In genomic region chr1:230250676-230251075, GRCh38 we compare ENCODE assay signal across 24 cellular contexts.
DNase-seq lines count a peak whose midpoint lies in the region; ATAC-seq and TF ChIP-seq lines count a peak whose summit lies in the region.
"Had no signal": no experiment of that assay in that cellular context is flagged by ENCODE, and none has a peak within 500 bp of the region (broad histone marks: within the 10 kb centered on the region; RNA-seq: fewer than 3 reads in every experiment).

No MANE protein-coding gene starts in this region.

- H2AFZ ChIP-seq in H9 (ENCODE audit: low read length) = no peak overlapping the region

- peak; percentile 26 for DNase-seq in H9
- DNase-seq in stimulated activated effector memory CD8-positive, alpha-beta T cell treated with anti-CD3 and anti-CD28 coated beads, Interleukin-12 subunit alpha, Interleukin-12 subunit beta, amount 100 ng/mL, for 72 hours (ENCODE audit: low spot score in 2 of 2) = no peak
- no peak for DNase-seq in spleen
- DNase-seq in left lobe of liver (ENCODE audit: low spot score) = no peak
- DNase-seq in NCI-H446 (lab: John Stamatoyannopoulos, UW) = no peak
- DNase-seq: activated CD4-positive, alpha-beta T cell treated with anti-CD3 and anti-CD28 coated beads for 48 hours; activated gamma-delta T cell; Calu3; dermis blood vessel endothelial cell; glutamatergic neuron; H7; mammary epithelial cell; NCI-H1092 treated with DMSO at 0.1 percent for 48 hours; NCI-H187 treated with DMSO at 0.1 percent for 48 hours; NCI-H748 treated with DMSO at 0.1 percent for 48 hours; psoas muscle; SK-N-SH; T-helper 2 cell had no signal

- H4K91ac ChIP-seq in H9 (ENCODE audit: insufficient read length, low read depth, low read length) = no peak overlapping the region

- H3K4me1 ChIP-seq in H9 (ENCODE audit: insufficient read depth, low read length) (peaks cover 11% of the 10 kb centered on the region), ectodermal cell (ENCODE audit: control insufficient read depth, insufficient read depth, low read length) (peaks cover 40% of the 10 kb centered on the region), spleen (no peaks in the 10 kb centered on the region)
- H3K4me1 ChIP-seq: psoas muscle, vagina had no signal

- no peaks in the 10 kb centered on the region for H3K23me2 ChIP-seq in H9 (ENCODE audit: insufficient read length, low read depth, low read length, poor library complexity, severe bottlenecking)

- TF ChIP-seq POLR2A in spleen (IDR thresholded peaks at IDR 0.05) = no peak

- H2BK20ac ChIP-seq in H9 (ENCODE audit: low read depth, low read length, poor library complexity, severe bottlenecking) = no peak overlapping the region

- no peak overlapping the region for H2BK15ac ChIP-seq in H9 (ENCODE audit: low read depth, low read length)

- no peak overlapping the region for H3K4me2 ChIP-seq in H9 (ENCODE audit: insufficient read depth, insufficient read length, low read length)
- H3K4me2 ChIP-seq: SK-N-SH had no signal

- no peak overlapping the region for H3K4ac ChIP-seq in H9 (ENCODE audit: low read depth, low read length)

- H3K18ac ChIP-seq in H9 (ENCODE audit: insufficient read length, low read depth, low read length) = no peak overlapping the region

- peak overlapping the region in 1 of 2 experiments; percentile 16; a peak in 1 of 5 replicates for H3K4me3 Mint-ChIP-seq in H9
- H3K4me3 Mint-ChIP-seq in stimulated activated effector memory CD8-positive, alpha-beta T cell treated with anti-CD3 and anti-CD28 coated beads, Interleukin-12 subunit alpha, Interleukin-12 subunit beta, amount 100 ng/mL, for 72 hours = no peak overlapping the region
- H3K4me3 Mint-ChIP-seq: CD14-positive monocyte had no signal

- H3K4me3 ChIP-seq in ectodermal cell (ENCODE audit: insufficient read depth, low read depth, low read length) (no peak overlapping the region), spleen (no peak overlapping the region)
- H3K4me3 ChIP-seq: psoas muscle, vagina had no signal

- no peak overlapping the region for H4K5ac ChIP-seq in H9 (ENCODE audit: insufficient read length, low read depth, low read length)

- H3K27ac ChIP-seq in H9 (ENCODE audit: insufficient read length, low read depth, low read length) = no peak overlapping the region
- H3K27ac ChIP-seq in KOPT-K1 (ENCODE audit: low read depth, low read length, poor library complexity, severe bottlenecking) = peak overlapping the region; percentile 86
- peak overlapping the region; percentile 63 for H3K27ac ChIP-seq in ectodermal cell (ENCODE audit: insufficient read depth, low read depth, low read length, poor library complexity, severe bottlenecking)
- H3K27ac ChIP-seq in spleen = no peak overlapping the region
- H3K27ac ChIP-seq: psoas muscle, RWPE1, vagina had no signal

- no peak overlapping the region for H3K56ac ChIP-seq in H9 (ENCODE audit: insufficient read length, low read depth, low read length)

- no peaks in the 10 kb centered on the region for H3K9me3 Mint-ChIP-seq in H9
- H3K9me3 Mint-ChIP-seq in stimulated activated effector memory CD8-positive, alpha-beta T cell treated with anti-CD3 and anti-CD28 coated beads, Interleukin-12 subunit alpha, Interleukin-12 subunit beta, amount 100 ng/mL, for 72 hours = no peaks in the 10 kb centered on the region

- H3K36me3 ChIP-seq in KOPT-K1 (ENCODE audit: insufficient read depth, low read length) (peaks cover 98% of the 10 kb centered on the region), ectodermal cell (ENCODE audit: control insufficient read depth, insufficient read depth, low read length) (peaks cover 16% of the 10 kb centered on the region), spleen (peaks cover 0 to 100% (median 40%) of the 10 kb centered on the region in 6 donors)

- peaks cover 40 to 41% of the 10 kb centered on the region in 2 experiments for H3K4me1 Mint-ChIP-seq in H9
- peaks cover 43% of the 10 kb centered on the region for H3K4me1 Mint-ChIP-seq in stimulated activated effector memory CD8-positive, alpha-beta T cell treated with anti-CD3 and anti-CD28 coated beads, Interleukin-12 subunit alpha, Interleukin-12 subunit beta, amount 100 ng/mL, for 72 hours
- H3K4me1 Mint-ChIP-seq: CD14-positive monocyte had no signal

- H2BK5ac ChIP-seq in H9 (ENCODE audit: insufficient read length, low read length) = no peak overlapping the region

- no peak overlapping the region for H3K9ac ChIP-seq in H9 (ENCODE audit: extremely low read depth, insufficient read length, low read length)
- H3K9ac ChIP-seq: SK-N-SH had no signal

- no peak overlapping the region for H3T11ph ChIP-seq in H9 (ENCODE audit: low read length)

- peak overlapping the region; percentile 13 to 91 (median 45); a peak in 6 of 7 replicates for H3K27ac Mint-ChIP-seq in H9
- peak overlapping the region; percentile 85 for H3K27ac Mint-ChIP-seq in stimulated activated effector memory CD8-positive, alpha-beta T cell treated with anti-CD3 and anti-CD28 coated beads, Interleukin-12 subunit alpha, Interleukin-12 subunit beta, amount 100 ng/mL, for 72 hours

- H3K27me3 ChIP-seq in H9 (ENCODE audit: insufficient read depth, low read length) (no peaks in the 10 kb centered on the region), ectodermal cell (ENCODE audit: control insufficient read depth, insufficient read depth, low read length, poor library complexity, severe bottlenecking) (no peaks in the 10 kb centered on the region), spleen (replicated peaks in 1 of 7) (no peaks in the 10 kb centered on the region)
- H3K27me3 ChIP-seq: vagina had no signal

- no peak for ATAC-seq in stimulated activated effector memory CD8-positive, alpha-beta T cell treated with anti-CD3 and anti-CD28 coated beads, Interleukin-12 subunit alpha, Interleukin-12 subunit beta, amount 100 ng/mL, for 72 hours
- ATAC-seq in left lobe of liver = no peak
- ATAC-seq: HepG2, psoas muscle had no signal

- H3K79me2 ChIP-seq in H9 (ENCODE audit: insufficient read depth, low read length) = no peaks in the 10 kb centered on the region

- intact Hi-C loops in spleen (cut with DNase I; ENCODE audit: low total_unique reads) = no loop called here

- no peaks in the 10 kb centered on the region for H3K27me3 Mint-ChIP-seq in H9 (ENCODE audit: low read depth)

- H2BK120ac ChIP-seq in H9 (ENCODE audit: low read depth, low read length, poor library complexity, severe bottlenecking) = no peak overlapping the region

- TF ChIP-seq CTCF in H9 (conservative IDR thresholded peaks at IDR 0.05) = no peak
- no peak for TF ChIP-seq CTCF in spleen (IDR thresholded peaks at IDR 0.05 in 8 of 11, conservative IDR thresholded peaks at IDR 0.05 in 3 of 11)

- no CpG with 5 or more reads among the region's 8 CpGs for WGBS in H9 (ENCODE audit: extremely low coverage, insufficient read length, low lambda C conversion rate)
- WGBS in ectodermal cell, 2 experiments = 21 to 26% methylated on average over 7 to 8 of the region's 8 CpGs
- 84 to 92% (median 87%) methylated on average over 8 of the region's 8 CpGs for WGBS in spleen, 5 donors

- H4K8ac ChIP-seq in H9 (replicated peaks; ENCODE audit: insufficient read length, low read depth, low read length) = no peak overlapping the region

- no peaks in the 10 kb centered on the region for H3K79me1 ChIP-seq in H9 (ENCODE audit: insufficient read depth, low read depth, low read length, poor library complexity, severe bottlenecking)

- H4K20me1 ChIP-seq in H9 (ENCODE audit: control insufficient read depth, insufficient read depth, insufficient read length) = no peaks in the 10 kb centered on the region

- H3K9me3 ChIP-seq in H9 (ENCODE audit: control insufficient read depth, low read depth, low read length) (no peaks in the 10 kb centered on the region), KOPT-K1 (ENCODE audit: insufficient read depth, low read length, poor library complexity, severe bottlenecking) (no peaks in the 10 kb centered on the region), ectodermal cell (ENCODE audit: control insufficient read depth, low read length) (peaks cover 2% of the 10 kb centered on the region), spleen (no peaks in the 10 kb centered on the region)
- H3K9me3 ChIP-seq: psoas muscle, SK-N-SH, vagina had no signal

- H2AK5ac ChIP-seq in H9 (ENCODE audit: insufficient read length, low read length) = no peak overlapping the region

- no peak overlapping the region for H2BK12ac ChIP-seq in H9 (ENCODE audit: insufficient read length, low read depth, low read length)

- H3K23ac ChIP-seq in H9 (ENCODE audit: insufficient read length, low read depth, low read length) = no peak overlapping the region

- H3K14ac ChIP-seq in H9 (ENCODE audit: insufficient read depth, low read length) = no peak overlapping the region

- H3K36me3 Mint-ChIP-seq in H9 (ENCODE audit: insufficient read depth in 1 of 3, low read depth in 3 of 3) = peaks cover 29 to 39% (median 29%) of the 10 kb centered on the region in 3 experiments
- peaks cover 67% of the 10 kb centered on the region for H3K36me3 Mint-ChIP-seq in stimulated activated effector memory CD8-positive, alpha-beta T cell treated with anti-CD3 and anti-CD28 coated beads, Interleukin-12 subunit alpha, Interleukin-12 subunit beta, amount 100 ng/mL, for 72 hours

Comparison
In these comparisons a context has a peak if more than half of its experiments do, and no peak if none do; other contexts are left out.
1. H3K27ac ChIP-seq: peak in KOPT-K1 (single experiment) and ectodermal cell (single experiment); none in H9 (single experiment) and spleen (0 of 8).